Comparison of ENCODE assay signal across 8 cellular contexts in genomic region chr1:200979574-200980451, GRCh38. TPM values are rescaled to one million over a fixed set of nuclear protein-coding genes. Genes with fewer than 3 reads are reported as not detected.
DNase-seq lines count a peak whose midpoint lies in the region; ATAC-seq, FAIRE-seq and TF ChIP-seq lines count a peak whose summit lies in the region.

No MANE protein-coding gene starts in this region.

- POLR2A ChIA-PET in BJ (lab: Charles Lee) = no interaction called here

- 66 to 67% methylated on average over 13 of the region's 13 CpGs for WGBS in GM23248 (ENCODE audit: low coverage in 1 of 2, low lambda C conversion rate in 2 of 2, missing lambda C conversion rate in 2 of 2), 2 experiments

- H3K9me3 ChIP-seq in GM23248 (ENCODE audit: low read depth) (no peaks in the 10 kb centered on the region), kidney (ENCODE audit: control insufficient read depth in 1 of 2, low read length in 2 of 2) (peaks cover 0 to 7% of the 10 kb centered on the region in 2 donors)

- no peaks in the 10 kb centered on the region for H3K27me3 Mint-ChIP-seq in activated T-helper 2 cell treated with anti-CD3 and anti-CD28 coated beads, Interferon-gamma antibody, Interleukin-2, Interleukin-4, amounts not matched to agents 10 μg/mL and 5 μg/mL and 100 μg/mL, durations not matched to agents 14 hours and 24 hours and 36 hours (ENCODE audit: low read depth)

- no peak overlapping the region for H3K27ac Mint-ChIP-seq in activated T-helper 2 cell treated with anti-CD3 and anti-CD28 coated beads, Interferon-gamma antibody, Interleukin-2, Interleukin-4, amounts not matched to agents 10 μg/mL and 5 μg/mL and 100 μg/mL, durations not matched to agents 14 hours and 24 hours and 36 hours

- no peak overlapping the region for H3K4me2 ChIP-seq in GM23248 (ENCODE audit: unreplicated experiment)

- H4K20me1 ChIP-seq in GM23248 (ENCODE audit: insufficient read depth) = no peaks in the 10 kb centered on the region

- no peaks in the 10 kb centered on the region for H3K79me2 ChIP-seq in GM23248 (ENCODE audit: insufficient read depth)

- H3K4me3 ChIP-seq in BJ (ENCODE audit: low read depth, low read length) (no peak overlapping the region), GM23248 (no peak overlapping the region), kidney (ENCODE audit: low read length in 2 of 2) (no peak overlapping the region)

- intact Hi-C loops in activated T-helper 2 cell treated with anti-CD3 and anti-CD28 coated beads, Interferon-gamma antibody, Interleukin-2, Interleukin-4, amounts not matched to agents 10 μg/mL and 5 μg/mL and 100 μg/mL, durations not matched to agents 14 hours and 24 hours and 36 hours (cut with micrococcal nuclease) = loop anchor here (1.0 kb wide), 1 partner anchor 63 kb away; no protein-coding TSS in a partner anchor
- intact Hi-C loops in kidney (cut with DNase I) = no loop called here

- H3K4me1 ChIP-seq in GM23248 (ENCODE audit: insufficient read depth) (no peaks in the 10 kb centered on the region), kidney (ENCODE audit: control insufficient read depth in 1 of 2, insufficient read depth in 1 of 2, low read depth in 1 of 2, low read length in 2 of 2) (no peaks in the 10 kb centered on the region)

- FAIRE-seq in kidney (lab: Jason Lieb, UNC) = no peak

- no peak overlapping the region for H3K4me3 Mint-ChIP-seq in activated T-helper 2 cell treated with anti-CD3 and anti-CD28 coated beads, Interferon-gamma antibody, Interleukin-2, Interleukin-4, amounts not matched to agents 10 μg/mL and 5 μg/mL and 100 μg/mL, durations not matched to agents 14 hours and 24 hours and 36 hours (ENCODE audit: low read depth)

- no peaks in the 10 kb centered on the region for H3K9me2 ChIP-seq in GM23248 (ENCODE audit: insufficient read depth)

- H3K27ac ChIP-seq in GM23248 (no peak overlapping the region), kidney (ENCODE audit: low read depth in 2 of 2, low read length in 2 of 2) (no peak overlapping the region)

- H3K9ac ChIP-seq in GM23248 (no peak overlapping the region), kidney (ENCODE audit: low read length in 2 of 2) (no peak overlapping the region)

- in situ Hi-C loops in GM23248 (cut with MboI) = no loop called here

- no peaks in the 10 kb centered on the region for H3K36me3 ChIP-seq in BJ (ENCODE audit: control insufficient read depth, insufficient read depth, low read length)
- no peaks in the 10 kb centered on the region for H3K36me3 ChIP-seq in GM23248 (ENCODE audit: low read depth)
- H3K36me3 ChIP-seq in kidney (ENCODE audit: control insufficient read depth in 1 of 2, insufficient read depth in 2 of 2, low read length in 2 of 2) = no peaks in the 10 kb centered on the region

- TF ChIP-seq CTCF in BJ (IDR thresholded peaks at IDR 0.05; ENCODE audit: insufficient read depth, low read depth, low read length) (peak; percentile 39), kidney (IDR thresholded peaks at IDR 0.05; ENCODE audit: borderline replicate concordance, extremely low read depth, insufficient read depth) (peak; percentile 11)

- DNase-seq in BJ (ENCODE audit: low read depth) (no peak), GM23248 (peak; percentile 15), RPMI8226 (peak; percentile 79), kidney (no peak)
- peak; percentile 43 for DNase-seq in activated T-helper 2 cell treated with anti-CD3 and anti-CD28 coated beads, Interferon-gamma antibody, Interleukin-2, Interleukin-4, amounts not matched to agents 10 μg/mL and 5 μg/mL and 100 μg/mL, durations not matched to agents 14 hours and 24 hours and 36 hours (ENCODE audit: low spot score)
- DNase-seq in stimulated activated CD8-positive, alpha-beta memory T cell treated with anti-CD3 and anti-CD28 coated beads, Interleukin-4, amount 100 ng/mL, for 1 hour (ENCODE audit: low read depth in 2 of 2, low spot score in 1 of 2) = peak; percentile 32 to 44

- ATAC-seq in HG03045 (IDR thresholded peaks at IDR 0.05; ENCODE audit: unreplicated experiment) (no peak), GM21526 (IDR thresholded peaks at IDR 0.05; ENCODE audit: low FRiP score, unreplicated experiment) (no peak)

- H3K27me3 ChIP-seq in BJ (ENCODE audit: control insufficient read depth, insufficient read depth, low read length) (peaks cover 1% of the 10 kb centered on the region; the same call in 1 of the 2 replicates), GM23248 (replicated peaks; ENCODE audit: insufficient read depth) (no peaks in the 10 kb centered on the region)

- no peaks in the 10 kb centered on the region for H3K4me1 Mint-ChIP-seq in activated T-helper 2 cell treated with anti-CD3 and anti-CD28 coated beads, Interferon-gamma antibody, Interleukin-2, Interleukin-4, amounts not matched to agents 10 μg/mL and 5 μg/mL and 100 μg/mL, durations not matched to agents 14 hours and 24 hours and 36 hours (ENCODE audit: low read depth)

- CTCF ChIA-PET in BJ (lab: Yijun Ruan, JAX) = interaction anchor here (1.2 to 1.6 kb wide), 4 partner anchors 8 to 135 kb away, joined by 3 to 7 read pairs (median 4); no protein-coding TSS in a partner anchor

- no peak overlapping the region for H2AFZ ChIP-seq in GM23248

- H3F3A ChIP-seq in GM23248 (ENCODE audit: insufficient read depth) = no peaks in the 10 kb centered on the region

- H3K9me3 Mint-ChIP-seq in activated T-helper 2 cell treated with anti-CD3 and anti-CD28 coated beads, Interferon-gamma antibody, Interleukin-2, Interleukin-4, amounts not matched to agents 10 μg/mL and 5 μg/mL and 100 μg/mL, durations not matched to agents 14 hours and 24 hours and 36 hours = no peaks in the 10 kb centered on the region

- H3K36me3 Mint-ChIP-seq in activated T-helper 2 cell treated with anti-CD3 and anti-CD28 coated beads, Interferon-gamma antibody, Interleukin-2, Interleukin-4, amounts not matched to agents 10 μg/mL and 5 μg/mL and 100 μg/mL, durations not matched to agents 14 hours and 24 hours and 36 hours (ENCODE audit: low read depth) = peaks cover 88% of the 10 kb centered on the region

RNA-seq across cellular contexts. Expression of gene KIF21B, which starts 43.7 kb away (rescaled TPM):
- polyA plus RNA-seq in BJ (2011; rRNA removed) (0.05 and 0.10 TPM in 2 replicates), GM23248 (2016; fragmentation: Nextera tagmentation; extraction: Ambion mirVana) (0.03 and 0.04 TPM in 2 replicates), kidney (ENCODE audit: insufficient read depth, low read depth, low replicate concordance) (0.19 TPM)
- 0.05 and 0.28 TPM in 2 replicates for polyA minus RNA-seq in BJ (2011; rRNA and poly(A)+ RNA removed)
- total RNA-seq in GM23248 (2014; rRNA removed; shearing (Covaris generic)) = under 0.01 TPM in 1 of 2 replicates, not detected in the other
- 50.4 and 53.2 TPM in 2 replicates for total RNA-seq in activated T-helper 2 cell treated with anti-CD3 and anti-CD28 coated beads, Interferon-gamma antibody, Interleukin-2, Interleukin-4, amounts not matched to agents 10 μg/mL and 5 μg/mL and 100 μg/mL, durations not matched to agents 14 hours and 24 hours and 36 hours
- 5.6 TPM for total RNA-seq in kidney

Comparison
In these comparisons a context has a peak if more than half of its experiments do, and no peak if none do; other contexts are left out.
1. DNase-seq: peak in GM23248 (single experiment), RPMI8226 (single experiment), activated T-helper 2 cell treated with anti-CD3 and anti-CD28 coated beads, Interferon-gamma antibody, Interleukin-2, Interleukin-4, amounts not matched to agents 10 μg/mL and 5 μg/mL and 100 μg/mL, durations not matched to agents 14 hours and 24 hours and 36 hours (single experiment) and stimulated activated CD8-positive, alpha-beta memory T cell treated with anti-CD3 and anti-CD28 coated beads, Interleukin-4, amount 100 ng/mL, for 1 hour (2 of 2); none in BJ (single experiment) and kidney (single experiment).